In genomic region chr1:89309828-89310227, GRCh38 we compare ENCODE assay signal across 16 cellular contexts. TPM values are rescaled to one million over a fixed set of nuclear protein-coding genes. Genes with fewer than 3 reads are reported as not detected.
DNase-seq lines count a peak whose midpoint lies in the region; ATAC-seq lines count a peak whose summit lies in the region.
"Had no signal": no experiment of that assay in that cellular context is flagged by ENCODE, and none has a peak within 500 bp of the region (broad histone marks: within the 10 kb centered on the region; RNA-seq: fewer than 3 reads in every experiment).

No MANE protein-coding gene starts in this region.

- H3K9me3 ChIP-seq in T-helper 17 cell (ENCODE audit: control insufficient read depth, low read length, poor library complexity, severe bottlenecking), result no peaks in the 10 kb centered on the region
- H3K9me3 ChIP-seq: MG63, tibial artery had no signal

- DNase-seq in activated T-cell treated with anti-CD3 and anti-CD28 coated beads, Interleukin-2, amount 50 U/mL, for 4 hours, result no peak
- DNase-seq in activated T-cell treated with anti-CD3 and anti-CD28 coated beads for 4 hours, result no peak
- DNase-seq in T-helper 17 cell, result no peak
- no peak for DNase-seq in immature natural killer cell
- DNase-seq in stimulated activated CD4-positive, alpha-beta T cell treated with anti-CD3 and anti-CD28 coated beads, Interleukin-12 subunit alpha, Interleukin-12 subunit beta, amount 100 ng/mL, for 4 hours, result no peak
- DNase-seq: activated effector memory CD4-positive, alpha-beta T cell treated with Interleukin-2 at 50 U/mL for 16 hours; left colon; MG63; NCI-H2227 treated with DMSO at 0.1 percent for 48 hours; tibial artery had no signal

- H3K9me3 Mint-ChIP-seq in activated T-cell treated with anti-CD3 and anti-CD28 coated beads, Interleukin-2, amount 50 U/mL, for 4 hours, result peaks cover 3% of the 10 kb centered on the region
- H3K9me3 Mint-ChIP-seq in immature natural killer cell, result peaks cover 0 to 8% (median 5%) of the 10 kb centered on the region in 6 donors
- peaks cover 4% of the 10 kb centered on the region for H3K9me3 Mint-ChIP-seq in stimulated activated memory B cell treated with anti-CD40 and anti-IgM and Interleukin-4, amounts not matched to agents 10 μg/mL and 1 μg/mL and 100 μg/mL, for 72 hours

- ATAC-seq in activated T-cell treated with anti-CD3 and anti-CD28 coated beads, Interleukin-2, amount 50 U/mL, for 4 hours, result peak; percentile 65 to 68
- no peak for ATAC-seq in T-helper 17 cell
- no peak for ATAC-seq in stimulated activated memory B cell treated with anti-CD40 and anti-IgM and Interleukin-4, amounts not matched to agents 10 μg/mL and 1 μg/mL and 100 μg/mL, for 72 hours
- no peak for ATAC-seq in HG03354 (IDR thresholded peaks at IDR 0.05; ENCODE audit: poor library complexity, severe bottlenecking, unreplicated experiment)
- no peak for ATAC-seq in GM18861 (IDR thresholded peaks at IDR 0.05; ENCODE audit: unreplicated experiment)

- H3K27me3 Mint-ChIP-seq in activated T-cell treated with anti-CD3 and anti-CD28 coated beads, Interleukin-2, amount 50 U/mL, for 4 hours (ENCODE audit: low read depth), result no peaks in the 10 kb centered on the region
- H3K27me3 Mint-ChIP-seq in T-helper 17 cell (no peaks in the 10 kb centered on the region), immature natural killer cell (ENCODE audit: low read depth in 3 of 3) (peaks cover 0 to 3% (median 2%) of the 10 kb centered on the region in 3 donors)
- no peaks in the 10 kb centered on the region for H3K27me3 Mint-ChIP-seq in stimulated activated memory B cell treated with anti-CD40 and anti-IgM and Interleukin-4, amounts not matched to agents 10 μg/mL and 1 μg/mL and 100 μg/mL, for 72 hours
- H3K27me3 Mint-ChIP-seq: progenitor cell of endocrine pancreas had no signal

- H3K27ac Mint-ChIP-seq in T-helper 17 cell (peak overlapping the region; percentile 29), immature natural killer cell (peak overlapping the region; percentile 92 to 98 (median 96))
- H3K27ac Mint-ChIP-seq in stimulated activated memory B cell treated with anti-CD40 and anti-IgM and Interleukin-4, amounts not matched to agents 10 μg/mL and 1 μg/mL and 100 μg/mL, for 72 hours, result peak overlapping the region; percentile 81
- H3K27ac Mint-ChIP-seq: progenitor cell of endocrine pancreas had no signal

- H3K4me3 Mint-ChIP-seq in activated T-cell treated with anti-CD3 and anti-CD28 coated beads, Interleukin-2, amount 50 U/mL, for 4 hours, result peak overlapping the region; percentile 59
- peak overlapping the region; percentile 39 for H3K4me3 Mint-ChIP-seq in T-helper 17 cell
- peak overlapping the region; percentile 64 to 86 (median 66) for H3K4me3 Mint-ChIP-seq in immature natural killer cell
- H3K4me3 Mint-ChIP-seq in stimulated activated memory B cell treated with anti-CD40 and anti-IgM and Interleukin-4, amounts not matched to agents 10 μg/mL and 1 μg/mL and 100 μg/mL, for 72 hours, result no peak overlapping the region

- peaks cover 60% of the 10 kb centered on the region for H3K4me1 Mint-ChIP-seq in activated T-cell treated with anti-CD3 and anti-CD28 coated beads, Interleukin-2, amount 50 U/mL, for 4 hours (ENCODE audit: low read depth)
- H3K4me1 Mint-ChIP-seq in T-helper 17 cell (peaks cover 28% of the 10 kb centered on the region), immature natural killer cell (peaks cover 45 to 50% of the 10 kb centered on the region in 2 donors)
- H3K4me1 Mint-ChIP-seq in stimulated activated memory B cell treated with anti-CD40 and anti-IgM and Interleukin-4, amounts not matched to agents 10 μg/mL and 1 μg/mL and 100 μg/mL, for 72 hours, result peaks cover 26% of the 10 kb centered on the region

- H3K36me3 Mint-ChIP-seq in activated T-cell treated with anti-CD3 and anti-CD28 coated beads, Interleukin-2, amount 50 U/mL, for 4 hours (ENCODE audit: insufficient read depth), result peaks cover 3% of the 10 kb centered on the region
- peaks cover 2% of the 10 kb centered on the region for H3K36me3 Mint-ChIP-seq in T-helper 17 cell (ENCODE audit: low read depth)
- H3K36me3 Mint-ChIP-seq in immature natural killer cell, result peaks cover 0 to 4% (median 4%) of the 10 kb centered on the region in 3 donors
- peaks cover 9% of the 10 kb centered on the region for H3K36me3 Mint-ChIP-seq in stimulated activated memory B cell treated with anti-CD40 and anti-IgM and Interleukin-4, amounts not matched to agents 10 μg/mL and 1 μg/mL and 100 μg/mL, for 72 hours

RNA-seq across cellular contexts. Expression of gene GBP5, which starts 37.2 kb away (rescaled TPM):
- total RNA-seq in activated T-cell treated with anti-CD3 and anti-CD28 coated beads, Interleukin-2, amount 50 U/mL, for 4 hours, result 100 to 1,000 TPM in 2 of 3 donors, 10 to 100 TPM in 1; 63.4 to 177 (median 147) TPM
- total RNA-seq in T-helper 17 cell, result 100 to 1,000 TPM; 122 to 132 TPM
- 100 to 1,000 TPM in 1 of 3 donors, 10 to 100 TPM in 2; 74.4 to 212 (median 90.8) TPM for polyA plus RNA-seq in immature natural killer cell
- total RNA-seq: progenitor cell of endocrine pancreas had no signal
- polyA plus RNA-seq: AG04450 had no signal

RNA-seq across cellular contexts. Expression of gene GBP6, which starts 54.0 kb away (rescaled TPM):
- under 1 TPM; 0.53 to 0.76 (median 0.55) TPM for total RNA-seq in activated T-cell treated with anti-CD3 and anti-CD28 coated beads, Interleukin-2, amount 50 U/mL, for 4 hours
- total RNA-seq in T-helper 17 cell, result under 1 TPM; 0.17 to 0.23 TPM
- polyA plus RNA-seq in immature natural killer cell, result under 1 TPM in 2 of 3 donors, not detected in 1; 0.17 TPM
- total RNA-seq: fibroblast of villous mesenchyme, left colon, progenitor cell of endocrine pancreas had no signal
- polyA plus RNA-seq: AG04450 had no signal

Comparison
In these comparisons a context has a peak if more than half of its experiments do, and no peak if none do; other contexts are left out.
1. ATAC-seq: peak in activated T-cell treated with anti-CD3 and anti-CD28 coated beads, Interleukin-2, amount 50 U/mL, for 4 hours (2 of 2); none in T-helper 17 cell (single experiment), stimulated activated memory B cell treated with anti-CD40 and anti-IgM and Interleukin-4, amounts not matched to agents 10 μg/mL and 1 μg/mL and 100 μg/mL, for 72 hours (single experiment), HG03354 (single experiment) and GM18861 (single experiment).
2. H3K27ac Mint-ChIP-seq: peak in every context shown above with its lines; median percentile 96 in immature natural killer cell; 81 in stimulated activated memory B cell treated with anti-CD40 and anti-IgM and Interleukin-4, amounts not matched to agents 10 μg/mL and 1 μg/mL and 100 μg/mL, for 72 hours; 29 in T-helper 17 cell.